ENCODE assay signal across 11 cellular contexts in the genomic region with DNA sequence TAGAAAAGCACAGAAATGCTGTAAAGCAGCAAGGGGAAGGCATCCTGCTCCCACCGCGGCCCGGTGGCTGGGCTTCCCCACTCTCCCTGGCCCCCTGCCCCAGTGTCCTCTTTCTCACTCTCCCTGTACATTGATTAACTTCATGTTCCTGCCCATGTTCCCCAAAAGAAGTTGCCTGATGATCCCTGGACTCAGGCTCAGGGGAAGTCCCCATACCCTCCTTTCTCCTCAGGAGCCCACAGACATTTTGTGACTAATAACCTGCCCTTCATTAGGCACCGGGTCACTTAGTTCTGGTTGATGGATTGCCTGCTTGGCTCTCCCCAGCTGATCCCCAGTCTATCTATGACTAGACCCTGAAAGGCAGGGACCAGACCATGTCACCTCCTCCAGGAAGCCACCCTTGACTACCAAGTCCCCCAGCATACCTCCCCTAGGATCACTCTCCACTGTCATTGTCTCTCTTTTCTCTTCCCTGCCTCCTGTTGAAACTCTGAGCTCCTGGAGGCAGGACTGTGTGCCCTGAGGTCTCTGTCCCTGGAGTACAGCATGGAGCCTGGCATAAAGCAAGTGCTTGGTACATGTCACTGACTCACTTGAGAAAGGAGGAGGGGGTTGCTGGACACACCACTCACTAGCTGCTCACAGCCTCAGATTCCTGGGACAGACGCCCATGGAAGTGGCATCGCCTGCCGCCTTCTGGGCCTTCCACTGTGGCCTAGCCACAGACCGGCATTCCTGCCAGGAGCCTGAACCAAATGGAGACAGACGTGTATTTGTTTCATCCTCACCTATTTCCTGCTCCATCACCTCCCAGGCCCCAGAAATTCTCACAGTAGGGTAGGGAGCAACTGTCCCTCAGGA. TPM values are rescaled to one million over a fixed set of nuclear protein-coding genes. Genes with fewer than 3 reads are reported as not detected.
DNase-seq lines count a peak whose midpoint lies in the region; ATAC-seq and TF ChIP-seq lines count a peak whose summit lies in the region.
"Had no signal": no experiment of that assay in that cellular context is flagged by ENCODE, and none has a peak within 500 bp of the region (broad histone marks: within the 10 kb centered on the region; RNA-seq: fewer than 3 reads in every experiment).

No MANE protein-coding gene starts in this region.

- peaks cover 63% of the 10 kb centered on the region for H3K4me1 Mint-ChIP-seq in mesothelial cell of epicardium
- H3K4me1 Mint-ChIP-seq: B cell had no signal

- H3K27me3 Mint-ChIP-seq in mesothelial cell of epicardium (ENCODE audit: low read depth): no peaks in the 10 kb centered on the region

- DNase-seq in Right ventricle myocardium superior (peak; percentile 47), Right ventricle myocardium inferior (ENCODE audit: missing footprints) (no peak), colonic mucosa (peak; percentile 20), mesothelial cell of epicardium (ENCODE audit: low spot score in 2 of 2, unreplicated experiment in 2 of 2) (no peak), vagina (ENCODE audit: extremely low spot score in 2 of 2) (peak; percentile 87 to 95), dorsolateral prefrontal cortex (no peak)
- DNase-seq in activated naive CD4-positive, alpha-beta T cell treated with anti-CD3 and anti-CD28 coated beads, Interleukin-2, amount 50 U/mL, for 16 hours: no peak
- DNase-seq: naive thymus-derived CD8-positive, alpha-beta T cell had no signal

- H3K4me3 Mint-ChIP-seq in mesothelial cell of epicardium: no peak overlapping the region
- H3K4me3 Mint-ChIP-seq: activated naive CD8-positive, alpha-beta T cell; B cell; naive thymus-derived CD8-positive, alpha-beta T cell had no signal

- ATAC-seq in Right ventricle myocardium superior (ENCODE audit: poor library complexity) (no peak), Right ventricle myocardium inferior (no peak), HG02973 (IDR thresholded peaks at IDR 0.05; ENCODE audit: unreplicated experiment) (no peak)
- ATAC-seq: naive thymus-derived CD8-positive, alpha-beta T cell had no signal

- H3K9me3 Mint-ChIP-seq in mesothelial cell of epicardium: peaks cover 3% of the 10 kb centered on the region

- H3K36me3 ChIP-seq in colonic mucosa (no peaks in the 10 kb centered on the region), vagina (no peaks in the 10 kb centered on the region)

- intact Hi-C loops in Right ventricle myocardium superior (cut with DNase I): no loop called here
- intact Hi-C loops in Right ventricle myocardium inferior (cut with DNase I): no loop called here
- intact Hi-C loops in colonic mucosa (cut with DNase I): no loop called here
- intact Hi-C loops in vagina (cut with DNase I): no loop called here
- intact Hi-C loops in dorsolateral prefrontal cortex (cut with DNase I): no loop called here

- H3K4me1 ChIP-seq in colonic mucosa (peaks cover 7% of the 10 kb centered on the region), vagina (peaks cover 67% of the 10 kb centered on the region)

- H3K9ac ChIP-seq in colonic mucosa (ENCODE audit: low read depth in 2 of 2, low read length in 2 of 2): peak overlapping the region; percentile 65 to 72

- H3K36me3 Mint-ChIP-seq in mesothelial cell of epicardium: no peaks in the 10 kb centered on the region
- H3K36me3 Mint-ChIP-seq: activated naive CD8-positive, alpha-beta T cell had no signal

- H3K9me3 ChIP-seq in colonic mucosa (no peaks in the 10 kb centered on the region), vagina (no peaks in the 10 kb centered on the region)

- H3K27ac ChIP-seq in colonic mucosa (peak overlapping the region; percentile 83), vagina (peak overlapping the region; percentile 84), dorsolateral prefrontal cortex (peak overlapping the region in 24 of 59 donors; percentile 6 to 78 (median 37))

- TF ChIP-seq POLR2A in vagina (IDR thresholded peaks at IDR 0.05): no peak

- H3K27me3 ChIP-seq in colonic mucosa: no peaks in the 10 kb centered on the region
- no peaks in the 10 kb centered on the region for H3K27me3 ChIP-seq in vagina
- H3K27me3 ChIP-seq in dorsolateral prefrontal cortex: peaks cover 0 to 14% (median 0%) of the 10 kb centered on the region in 45 donors

- H3K27ac Mint-ChIP-seq in mesothelial cell of epicardium: peak overlapping the region; percentile 73
- H3K27ac Mint-ChIP-seq: activated naive CD8-positive, alpha-beta T cell; B cell had no signal

- H3K4me3 ChIP-seq in colonic mucosa (no peak overlapping the region), vagina (peak overlapping the region; percentile 16 to 30), dorsolateral prefrontal cortex (no peak overlapping the region)

- TF ChIP-seq CTCF in colonic mucosa (IDR thresholded peaks at IDR 0.05) (no peak), mesothelial cell of epicardium (IDR thresholded peaks at IDR 0.05; ENCODE audit: unreplicated experiment) (no peak), vagina (IDR thresholded peaks at IDR 0.05) (no peak), dorsolateral prefrontal cortex (IDR thresholded peaks at IDR 0.05 in 54 of 56, conservative IDR thresholded peaks at IDR 0.05 in 2 of 56; ENCODE audit: low read depth in 1 of 56, partially characterized antibody in 56 of 56) (no peak)

RNA-seq across cellular contexts. Expression of a gene that starts 13.5 kb away (rescaled TPM):
- total RNA-seq in Right ventricle myocardium superior: 9.9 TPM
- 14.0 TPM for total RNA-seq in Right ventricle myocardium inferior
- total RNA-seq in colonic mucosa: 100 to 1,000 TPM; 213 to 567 TPM
- 4.8 to 5.4 TPM (median 4.9 TPM) in 3 replicates for total RNA-seq in mesothelial cell of epicardium
- total RNA-seq in vagina: 56.7 TPM
- total RNA-seq in dorsolateral prefrontal cortex: 1 to 10 TPM in 116 of 120 experiments, under 1 TPM in 4; 0.56 to 7.8 (median 2.4) TPM
- total RNA-seq: B cell had no signal

Comparison
In these comparisons a context has a peak if more than half of its experiments do, and no peak if none do; other contexts are left out.
1. DNase-seq: peak in Right ventricle myocardium superior (single experiment), colonic mucosa (single experiment) and vagina (2 of 2); none in Right ventricle myocardium inferior (single experiment), mesothelial cell of epicardium (0 of 2), dorsolateral prefrontal cortex (0 of 10) and activated naive CD4-positive, alpha-beta T cell treated with anti-CD3 and anti-CD28 coated beads, Interleukin-2, amount 50 U/mL, for 16 hours (single experiment).
2. H3K4me3 ChIP-seq: peak in vagina (2 of 2); none in colonic mucosa (single experiment) and dorsolateral prefrontal cortex (0 of 59).